ENCODE assay signal across 13 cellular contexts in genomic region chr5:151870820-151871219, GRCh38. TPM values are rescaled to one million over a fixed set of nuclear protein-coding genes. Genes with fewer than 3 reads are reported as not detected.
DNase-seq lines count a peak whose midpoint lies in the region; ATAC-seq and TF ChIP-seq lines count a peak whose summit lies in the region.
"Had no signal": no experiment of that assay in that cellular context is flagged by ENCODE, and none has a peak within 500 bp of the region (broad histone marks: within the 10 kb centered on the region; RNA-seq: fewer than 3 reads in every experiment).

No MANE protein-coding gene starts in this region.

- H3K9me3 ChIP-seq in gastrocnemius medialis: no peaks in the 10 kb centered on the region
- H3K9me3 ChIP-seq in CD8-positive, alpha-beta T cell (ENCODE audit: low read length): no peaks in the 10 kb centered on the region

- intact Hi-C loops in gastrocnemius medialis (cut with DNase I; ENCODE audit: low total_unique reads): no loop called here
- intact Hi-C loops in CD8-positive, alpha-beta T cell (cut with DNase I, micrococcal nuclease): no loop called here

- H3K4me3 ChIP-seq in brain microvascular endothelial cell (ENCODE audit: low read depth, low read length) (no peak overlapping the region), gastrocnemius medialis (no peak overlapping the region)
- H3K4me3 ChIP-seq in CD8-positive, alpha-beta T cell (ENCODE audit: low read depth, low read length): no peak overlapping the region

- H3K4me1 Mint-ChIP-seq in activated CD8-positive, alpha-beta T cell treated with anti-CD3 and anti-CD28 coated beads, Interleukin-2, amount 10 ng/mL, durations not matched to agents 7 days and 5 days (ENCODE audit: low read depth): peaks cover 6% of the 10 kb centered on the region
- peaks cover 7% of the 10 kb centered on the region for H3K4me1 Mint-ChIP-seq in CD8-positive, alpha-beta T cell (ENCODE audit: low read depth)
- H3K4me1 Mint-ChIP-seq: activated B cell treated with CpG ODN at 0.5 μM for 24 hours, H9, naive B cell had no signal

- H3K36me3 ChIP-seq in brain microvascular endothelial cell (replicated peaks): no peaks in the 10 kb centered on the region
- no peaks in the 10 kb centered on the region for H3K36me3 ChIP-seq in gastrocnemius medialis
- no peaks in the 10 kb centered on the region for H3K36me3 ChIP-seq in CD8-positive, alpha-beta T cell (ENCODE audit: insufficient read depth, low read length)

- H3K27me3 ChIP-seq in brain microvascular endothelial cell (replicated peaks) (no peaks in the 10 kb centered on the region), gastrocnemius medialis (no peaks in the 10 kb centered on the region)
- H3K27me3 ChIP-seq in CD8-positive, alpha-beta T cell (ENCODE audit: insufficient read depth, low read length): no peaks in the 10 kb centered on the region

- peak; percentile 45 for DNase-seq in GM04503 (ENCODE audit: low read depth)
- peak; percentile 90 for DNase-seq in M059J (ENCODE audit: low read depth)
- peak; percentile 90 for DNase-seq in brain microvascular endothelial cell
- peak; percentile 47 for DNase-seq in non-pigmented ciliary epithelial cell (ENCODE audit: low read depth)
- DNase-seq in gastrocnemius medialis: no peak
- no peak for DNase-seq in activated CD8-positive, alpha-beta T cell treated with anti-CD3 and anti-CD28 coated beads, Interleukin-2, amount 10 ng/mL, durations not matched to agents 7 days and 5 days
- no peak for DNase-seq in CD8-positive, alpha-beta T cell
- DNase-seq: activated B cell treated with CpG ODN at 0.5 μM for 24 hours; activated naive CD4-positive, alpha-beta T cell; H9; naive B cell; NCI-H1694; stimulated activated naive CD8-positive, alpha-beta T cell treated with anti-CD3 and anti-CD28 coated beads, Interleukin-15, Interleukin-2, amounts not matched to agents 100 U/mL and 50 U/mL, for 24 hours had no signal

- no peak overlapping the region for H3K4me3 Mint-ChIP-seq in activated CD8-positive, alpha-beta T cell treated with anti-CD3 and anti-CD28 coated beads, Interleukin-2, amount 10 ng/mL, durations not matched to agents 7 days and 5 days
- H3K4me3 Mint-ChIP-seq in CD8-positive, alpha-beta T cell: no peak overlapping the region
- H3K4me3 Mint-ChIP-seq: activated B cell treated with CpG ODN at 0.5 μM for 24 hours, H9, naive B cell had no signal

- H3K27me3 Mint-ChIP-seq in activated CD8-positive, alpha-beta T cell treated with anti-CD3 and anti-CD28 coated beads, Interleukin-2, amount 10 ng/mL, durations not matched to agents 7 days and 5 days (ENCODE audit: low read depth): no peaks in the 10 kb centered on the region
- H3K27me3 Mint-ChIP-seq in CD8-positive, alpha-beta T cell (ENCODE audit: low read depth): no peaks in the 10 kb centered on the region

- TF ChIP-seq CTCF in brain microvascular endothelial cell (IDR thresholded peaks at IDR 0.05; ENCODE audit: low read depth, low read length, missing control alignments): peak; percentile 16
- TF ChIP-seq CTCF in gastrocnemius medialis (IDR thresholded peaks at IDR 0.05 in 4 of 5, conservative IDR thresholded peaks at IDR 0.05 in 1 of 5): no peak
- no peak for TF ChIP-seq CTCF in CD8-positive, alpha-beta T cell (IDR thresholded peaks at IDR 0.05)

- H3K9me3 Mint-ChIP-seq in activated CD8-positive, alpha-beta T cell treated with anti-CD3 and anti-CD28 coated beads, Interleukin-2, amount 10 ng/mL, durations not matched to agents 7 days and 5 days (ENCODE audit: insufficient read depth): no peaks in the 10 kb centered on the region
- H3K9me3 Mint-ChIP-seq in CD8-positive, alpha-beta T cell: no peaks in the 10 kb centered on the region
- H3K9me3 Mint-ChIP-seq: activated B cell treated with CpG ODN at 0.5 μM for 24 hours, H9 had no signal

- in situ Hi-C loops in brain microvascular endothelial cell (cut with HindIII; ENCODE audit: low pct_ligation_motif_present, low sequenced_read_pairs): no loop called here
- in situ Hi-C loops in gastrocnemius medialis (cut with MboI; ENCODE audit: low sequenced_read_pairs in 4 of 4): no loop called here

- H3K27ac ChIP-seq in brain microvascular endothelial cell (peak overlapping the region; percentile 54), gastrocnemius medialis (no peak overlapping the region)
- H3K27ac ChIP-seq in CD8-positive, alpha-beta T cell (ENCODE audit: low read depth, low read length): no peak overlapping the region

- no peaks in the 10 kb centered on the region for H3K36me3 Mint-ChIP-seq in activated CD8-positive, alpha-beta T cell treated with anti-CD3 and anti-CD28 coated beads, Interleukin-2, amount 10 ng/mL, durations not matched to agents 7 days and 5 days (ENCODE audit: low read depth)
- no peaks in the 10 kb centered on the region for H3K36me3 Mint-ChIP-seq in CD8-positive, alpha-beta T cell
- H3K36me3 Mint-ChIP-seq: naive B cell had no signal

- no peak for ATAC-seq in gastrocnemius medialis
- ATAC-seq in activated CD8-positive, alpha-beta T cell treated with anti-CD3 and anti-CD28 coated beads, Interleukin-2, amount 10 ng/mL, durations not matched to agents 7 days and 5 days: no peak
- no peak for ATAC-seq in CD8-positive, alpha-beta T cell
- ATAC-seq: stimulated activated naive CD8-positive, alpha-beta T cell treated with anti-CD3 and anti-CD28 coated beads, Interleukin-15, Interleukin-2, amounts not matched to agents 100 U/mL and 50 U/mL, for 24 hours had no signal

- no peaks in the 10 kb centered on the region for H3K4me1 ChIP-seq in gastrocnemius medialis
- H3K4me1 ChIP-seq in CD8-positive, alpha-beta T cell (ENCODE audit: insufficient read depth, low read length): no peaks in the 10 kb centered on the region

- POLR2A ChIA-PET in activated CD8-positive, alpha-beta T cell treated with anti-CD3 and anti-CD28 coated beads, Interleukin-2, amount 10 ng/mL, durations not matched to agents 7 days and 5 days (lab: Charles Lee): no interaction called here
- POLR2A ChIA-PET in CD8-positive, alpha-beta T cell (lab: Charles Lee): no interaction called here

- CTCF ChIA-PET in activated CD8-positive, alpha-beta T cell treated with anti-CD3 and anti-CD28 coated beads, Interleukin-2, amount 10 ng/mL, durations not matched to agents 7 days and 5 days (lab: Charles Lee): no interaction called here
- CTCF ChIA-PET in CD8-positive, alpha-beta T cell (lab: Charles Lee): no interaction called here

- no peak overlapping the region for H3K27ac Mint-ChIP-seq in activated CD8-positive, alpha-beta T cell treated with anti-CD3 and anti-CD28 coated beads, Interleukin-2, amount 10 ng/mL, durations not matched to agents 7 days and 5 days
- no peak overlapping the region for H3K27ac Mint-ChIP-seq in CD8-positive, alpha-beta T cell
- H3K27ac Mint-ChIP-seq: activated B cell treated with CpG ODN at 0.5 μM for 24 hours, H9, naive B cell had no signal

- no peak for TF ChIP-seq POLR2A in gastrocnemius medialis (IDR thresholded peaks at IDR 0.05)

RNA-seq across cellular contexts. Expression of gene GLRA1, which starts 53.8 kb away (rescaled TPM):
- not detected in 2 replicates for total RNA-seq in M059J (2014; rRNA removed; shearing (Covaris generic))
- total RNA-seq in gastrocnemius medialis: not detected
- total RNA-seq in activated CD8-positive, alpha-beta T cell treated with anti-CD3 and anti-CD28 coated beads, Interleukin-2, amount 10 ng/mL, durations not matched to agents 7 days and 5 days: not detected
- not detected for total RNA-seq in CD8-positive, alpha-beta T cell
- total RNA-seq: activated B cell treated with CpG ODN at 0.5 μM for 24 hours, H9 had no signal

Comparison
In these comparisons a context has a peak if more than half of its experiments do, and no peak if none do; other contexts are left out.
1. DNase-seq: peak in GM04503 (single experiment), M059J (single experiment), brain microvascular endothelial cell (single experiment) and non-pigmented ciliary epithelial cell (single experiment); none in gastrocnemius medialis (0 of 2), activated CD8-positive, alpha-beta T cell treated with anti-CD3 and anti-CD28 coated beads, Interleukin-2, amount 10 ng/mL, durations not matched to agents 7 days and 5 days (single experiment) and CD8-positive, alpha-beta T cell (0 of 7).